Comparison of ENCODE assay signal across 17 cellular contexts in genomic region chr13:54945978-54946377, GRCh38.
"Had no signal": no experiment of that assay in that cellular context is flagged by ENCODE, and none has a peak within 500 bp of the region (broad histone marks: within the 10 kb centered on the region; RNA-seq: fewer than 3 reads in every experiment).

No MANE protein-coding gene starts in this region.

- H3K27ac ChIP-seq: adrenal gland, colonic mucosa, foreskin keratinocyte, psoas muscle, sigmoid colon, suprapubic skin had no signal

- H3K36me3 ChIP-seq: adrenal gland, colonic mucosa, sigmoid colon, suprapubic skin had no signal

- ATAC-seq: activated CD4-positive, CD25-positive, alpha-beta regulatory T cell treated with anti-CD3 and anti-CD28 coated beads, Interleukin-2, amount 50 U/mL, for 24 hours; foreskin keratinocyte; left ventricle myocardium superior; psoas muscle; stimulated activated naive CD8-positive, alpha-beta T cell treated with anti-CD3 and anti-CD28 coated beads, Interleukin-15, Interleukin-2, amounts not matched to agents 100 U/mL and 50 U/mL, for 24 hours had no signal

- H3K4me1 ChIP-seq: adrenal gland, colonic mucosa, foreskin keratinocyte, psoas muscle, sigmoid colon, suprapubic skin had no signal

- DNase-seq: activated CD4-positive, alpha-beta T cell treated with anti-CD3 and anti-CD28 coated beads, Interleukin-2, amount 50 U/mL, for 4 hours; activated naive CD4-positive, alpha-beta T cell treated with anti-CD3 and anti-CD28 coated beads, Interleukin-2, amount 50 U/mL, for 16 hours; activated T-cell treated with anti-CD3 and anti-CD28 coated beads, Interleukin-2, amount 50 U/mL, for 1 hour; adrenal gland; caudate nucleus; colonic mucosa; effector CD4-positive, alpha-beta T cell; foreskin keratinocyte; kidney; left ventricle myocardium superior; mesendoderm; psoas muscle; sigmoid colon; stimulated activated CD4-positive, alpha-beta T cell treated with anti-CD3 and anti-CD28 coated beads, Interleukin-12 subunit alpha, Interleukin-12 subunit beta, amount 100 ng/mL, for 4 hours; stimulated activated naive CD8-positive, alpha-beta T cell treated with anti-CD3 and anti-CD28 coated beads, Interleukin-15, Interleukin-2, amounts not matched to agents 100 U/mL and 50 U/mL, for 24 hours had no signal

- H3K9me3 ChIP-seq: adrenal gland, colonic mucosa, sigmoid colon, suprapubic skin had no signal

- H3K27me3 ChIP-seq: adrenal gland, colonic mucosa, foreskin keratinocyte, sigmoid colon, suprapubic skin had no signal

- H3K4me3 ChIP-seq: adrenal gland, colonic mucosa, psoas muscle, sigmoid colon, suprapubic skin had no signal
